ENCODE assay signal across 8 cellular contexts in the genomic region with DNA sequence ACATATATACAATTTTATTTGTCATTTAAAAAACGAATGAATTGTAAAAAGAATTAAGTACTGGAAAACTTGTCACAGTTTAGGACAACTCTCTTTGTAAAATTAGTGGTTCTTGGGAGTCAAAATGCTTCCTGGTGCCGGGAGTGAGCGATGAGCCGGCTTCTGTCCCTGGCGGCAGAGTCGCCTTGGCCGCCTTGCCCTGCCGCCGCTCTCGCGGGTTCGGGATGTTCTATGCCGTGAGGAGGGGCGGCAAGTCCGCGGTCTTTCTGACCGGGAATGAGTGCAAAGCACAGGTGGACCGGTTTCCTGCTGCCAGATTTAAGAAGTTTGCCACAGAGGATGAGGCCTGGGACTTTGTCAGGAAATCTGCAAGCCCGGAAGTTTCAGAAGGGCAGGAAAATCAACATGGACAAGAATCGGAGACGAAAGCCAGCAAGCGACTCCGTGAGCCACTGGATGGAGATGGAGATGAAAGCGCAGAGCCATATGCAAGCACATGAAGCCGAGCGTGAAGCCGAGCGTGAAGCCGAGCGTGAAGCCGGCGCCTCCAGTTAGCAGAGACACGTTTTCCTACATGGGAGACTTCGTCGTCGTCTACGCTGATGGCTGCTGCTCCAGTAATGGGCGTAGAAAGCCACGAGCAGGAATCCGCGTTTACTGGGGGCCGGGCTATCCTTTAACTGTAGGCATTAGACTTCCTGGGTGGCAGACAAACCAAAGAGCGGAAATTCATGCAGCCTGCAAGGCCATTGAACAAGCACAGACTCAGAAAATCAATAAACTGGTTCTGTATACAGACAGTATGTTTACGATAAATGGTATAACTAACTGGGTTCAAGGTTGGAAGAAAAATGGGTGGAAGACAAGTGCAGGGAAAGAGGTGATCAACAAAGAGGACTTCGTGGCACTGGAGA. TPM values are rescaled to one million over a fixed set of nuclear protein-coding genes. Genes with fewer than 3 reads are reported as not detected.
A peak's percentile ranks its signal among the peaks of the same experiment; 100 is the strongest.
DNase-seq lines count a peak whose midpoint lies in the region; ATAC-seq, FAIRE-seq and TF ChIP-seq lines count a peak whose summit lies in the region.
"Not testable (repeated sequence)": the region's sequence is repeated elsewhere in the genome, so short reads cannot be mapped to it uniquely, and the experiment has no call there.

No MANE protein-coding gene starts in this region.

- H3K27ac ChIP-seq in endothelial cell of umbilical vein (ENCODE audit: insufficient read depth, low read depth, low read length); HepG2 (ENCODE audit: extremely low read length, insufficient read depth, low read length); neuronal stem cell (replicated peaks; ENCODE audit: low read length): not testable (repeated sequence)
- peak overlapping the region in 1 of 2 donors; percentile 7 for H3K27ac ChIP-seq in testis

- not testable (repeated sequence) for H3K4me1 ChIP-seq in endothelial cell of umbilical vein (ENCODE audit: control insufficient read depth, extremely low read depth, insufficient read depth, low read length); neuronal stem cell (ENCODE audit: control insufficient read depth in 2 of 2, insufficient read depth in 1 of 2, low read depth in 1 of 2, low read length in 2 of 2); testis
- peaks cover 12% of the 10 kb centered on the region; the same call in 1 of the 2 replicates for H3K4me1 ChIP-seq in HepG2 (ENCODE audit: insufficient read depth, low read length)

- not testable (repeated sequence) for H3K4me2 ChIP-seq in endothelial cell of umbilical vein (ENCODE audit: insufficient read depth, low read length); neuronal stem cell (ENCODE audit: insufficient read depth, low read length, poor library complexity, severe bottlenecking)
- peak overlapping the region; percentile 39; the same call in 1 of the 2 replicates for H3K4me2 ChIP-seq in HepG2 (ENCODE audit: low read depth, low read length)

- intact Hi-C loops in endothelial cell of umbilical vein (cut with micrococcal nuclease); HepG2 (cut with micrococcal nuclease; ENCODE audit: unreplicated experiment); testis (cut with DNase I; ENCODE audit: low total_unique reads): not testable (repeated sequence)

- H2AFZ ChIP-seq in endothelial cell of umbilical vein (ENCODE audit: low read depth, low read length): peak overlapping the region; percentile 18
- H2AFZ ChIP-seq in HepG2 (ENCODE audit: low read length); neuronal stem cell (ENCODE audit: low read length): not testable (repeated sequence)

- H3K4me3 ChIP-seq in endothelial cell of umbilical vein (replicated peaks in 1 of 3; ENCODE audit: insufficient read depth in 1 of 3, low read depth in 1 of 3, low read length in 3 of 3); HepG2 (replicated peaks in 1 of 3; ENCODE audit: insufficient read depth in 1 of 3, low read depth in 2 of 3, low read length in 3 of 3); neuronal stem cell (ENCODE audit: low read length in 2 of 2): not testable (repeated sequence)
- H3K4me3 ChIP-seq in testis: peak overlapping the region; percentile 18 to 34

- not testable (repeated sequence) for TF ChIP-seq POLR2A in endothelial cell of umbilical vein (IDR thresholded peaks at IDR 0.05; ENCODE audit: low read depth, low read length); HepG2 (IDR thresholded peaks at IDR 0.05; ENCODE audit: insufficient read depth in 1 of 2, low read depth in 2 of 2, low read length in 2 of 2); testis (IDR thresholded peaks at IDR 0.05)

- not testable (repeated sequence) for H3K9me3 ChIP-seq in endothelial cell of umbilical vein (replicated peaks; ENCODE audit: control insufficient read depth, insufficient read depth, low read length); HepG2 (ENCODE audit: low read length); neuronal stem cell (replicated peaks in 1 of 2; ENCODE audit: control insufficient read depth in 2 of 2, insufficient read depth in 1 of 2, low read depth in 1 of 2, low read length in 2 of 2); testis

- not testable (repeated sequence) for H2BK15ac ChIP-seq in neuronal stem cell (ENCODE audit: low read length)

- not testable (repeated sequence) for H3K14ac ChIP-seq in neuronal stem cell (ENCODE audit: low read length)

- not testable (repeated sequence) for H3K79me1 ChIP-seq in neuronal stem cell (ENCODE audit: low read depth, low read length)

- not testable (repeated sequence) for H4K20me1 ChIP-seq in endothelial cell of umbilical vein (replicated peaks; ENCODE audit: control insufficient read depth, extremely low read depth, insufficient read depth, low read length); HepG2 (ENCODE audit: insufficient read depth, low read length)

- TF ChIP-seq CTCF in endothelial cell of umbilical vein (IDR thresholded peaks at IDR 0.05; ENCODE audit: extremely low read depth in 1 of 2, insufficient read depth in 1 of 2, low read depth in 1 of 2, low read length in 2 of 2); HepG2 (CRISPR knock-in tag; IDR thresholded peaks at IDR 0.05); testis (IDR thresholded peaks at IDR 0.05): not testable (repeated sequence)

- not testable (repeated sequence) for TF ChIP-seq EP300 in HepG2 (IDR thresholded peaks at IDR 0.05; ENCODE audit: low read depth in 2 of 2, low read length in 2 of 2); HepG2 (CRISPR knock-in tag; IDR thresholded peaks at IDR 0.05; ENCODE audit: borderline replicate concordance)

- not testable (repeated sequence) for BruUV-seq in endothelial cell of umbilical vein (replicated peaks; lab: Mats Ljungman, UMichigan); HepG2 (replicated peaks; lab: Mats Ljungman, UMichigan)

- H3K79me2 ChIP-seq in endothelial cell of umbilical vein (ENCODE audit: control insufficient read depth, insufficient read depth, low read length); HepG2 (ENCODE audit: insufficient read depth, low read length): not testable (repeated sequence)

- not testable (repeated sequence) for FAIRE-seq in endothelial cell of umbilical vein (lab: Jason Lieb, UNC); HepG2 (lab: Jason Lieb, UNC)

- H3K9me1 ChIP-seq in endothelial cell of umbilical vein (replicated peaks; ENCODE audit: control insufficient read depth, extremely low read depth, insufficient read depth, low read length): not testable (repeated sequence)

- not testable (repeated sequence) for H2AK5ac ChIP-seq in neuronal stem cell (ENCODE audit: low read depth, low read length)

- H3K18ac ChIP-seq in neuronal stem cell (ENCODE audit: low read length): peak overlapping the region; percentile 83

- in situ Hi-C loops in HepG2 (cut with HindIII; ENCODE audit: extremely low pct_ligation_motif_present, low pct_unique_long_range_greater_than_20kb): not testable (repeated sequence)

- not testable (repeated sequence) for H4K8ac ChIP-seq in neuronal stem cell (ENCODE audit: low read depth, low read length)

- H3K23ac ChIP-seq in neuronal stem cell (ENCODE audit: low read depth, low read length, poor library complexity): not testable (repeated sequence)

- not testable (repeated sequence) for H3K27me3 ChIP-seq in endothelial cell of umbilical vein (ENCODE audit: control insufficient read depth in 2 of 2, insufficient read depth in 2 of 2, low read length in 2 of 2); HepG2 (ENCODE audit: control insufficient read depth in 1 of 2, insufficient read depth in 2 of 2, low read length in 2 of 2); neuronal stem cell (ENCODE audit: control insufficient read depth in 3 of 3, insufficient read depth in 3 of 3, low read depth in 1 of 3, low read length in 3 of 3); testis

- CTCF ChIA-PET in endothelial cell of umbilical vein (lab: Charles Lee); HepG2 (lab: Yijun Ruan, JAX; ENCODE audit: low intra/inter-chr PET ratio, low total read pairs): not testable (repeated sequence)

- H3K4ac ChIP-seq in neuronal stem cell (ENCODE audit: low read length): not testable (repeated sequence)

- TF ChIP-seq RAD21 in HepG2 (CRISPR knock-in tag; IDR thresholded peaks at IDR 0.05): not testable (repeated sequence)

- H2BK5ac ChIP-seq in neuronal stem cell (ENCODE audit: low read length): not testable (repeated sequence)

- H3K36me3 ChIP-seq in endothelial cell of umbilical vein (ENCODE audit: control insufficient read depth in 2 of 2, extremely low read depth in 1 of 2, insufficient read depth in 2 of 2, low read length in 2 of 2); HepG2 (replicated peaks in 1 of 2; ENCODE audit: control insufficient read depth in 1 of 2, insufficient read depth in 2 of 2, low read length in 2 of 2); neuronal stem cell (replicated peaks in 1 of 2; ENCODE audit: control insufficient read depth in 2 of 2, insufficient read depth in 2 of 2, low read length in 2 of 2); testis (ENCODE audit: low read depth, missing control alignments): not testable (repeated sequence)

- ATAC-seq in SK-N-SH treated with all-trans-retinoic acid at 6 μM for 48 hours (peak; percentile 84), HepG2 (peak; percentile 84)

- dilution Hi-C loops in endothelial cell of umbilical vein (cut with MboI; ENCODE audit: extremely low pct_ligation_motif_present, low sequenced_read_pairs): not testable (repeated sequence)

- H3K9ac ChIP-seq in endothelial cell of umbilical vein (replicated peaks; ENCODE audit: extremely low read depth, insufficient read depth, low read length); HepG2 (ENCODE audit: insufficient read depth, low read depth, low read length); neuronal stem cell (ENCODE audit: low read depth, low read length, poor library complexity): not testable (repeated sequence)

- not testable (repeated sequence) for H2BK120ac ChIP-seq in neuronal stem cell (ENCODE audit: low read depth, low read length)

- not testable (repeated sequence) for H2BK12ac ChIP-seq in neuronal stem cell (ENCODE audit: low read length)

- POLR2A ChIA-PET in endothelial cell of umbilical vein (lab: Charles Lee); HepG2 (lab: Yijun Ruan, JAX): not testable (repeated sequence)

- DNase-seq in ELF-1 (ENCODE audit: low read depth, low spot score): peak; percentile 53
- DNase-seq in NCI-H1092 (lab: John Stamatoyannopoulos, UW): peak; percentile 19
- peak; percentile 7 for DNase-seq in astrocyte of the hippocampus (ENCODE audit: low read depth, low spot score)
- DNase-seq in endothelial cell of umbilical vein (ENCODE audit: low read depth, low spot score); neuronal stem cell (ENCODE audit: low spot score); testis: not testable (repeated sequence)
- peak; percentile 17 for DNase-seq in HepG2 (ENCODE audit: low spot score)

- 49% methylated on average over 26 of the region's 45 CpGs for WGBS in HepG2 (ENCODE audit: low lambda C conversion rate)
- WGBS in neuronal stem cell (ENCODE audit: extremely low coverage in 2 of 2, insufficient read length in 2 of 2, insufficient replicate concordance in 1 of 2), 2 donors: no CpG with 5 or more reads among the region's 45 CpGs
- 31 to 38% methylated on average over 25 to 45 of the region's 45 CpGs for WGBS in testis, 2 donors

- H4K91ac ChIP-seq in neuronal stem cell (ENCODE audit: low read depth, low read length, poor library complexity): not testable (repeated sequence)

RNA-seq across cellular contexts. Expression of a gene that starts 6.5 kb away (rescaled TPM):
- total RNA-seq in endothelial cell of umbilical vein (0.27 and 2.9 TPM in 2 replicates), HepG2 (2016; rRNA removed; fragmentation: Illumina TruSeq; extraction: Trizol) (0.09 TPM in 1 of 2 replicates, not detected in the other), testis (100 to 1,000 TPM in 1 of 2 donors, 10 to 100 TPM in 1; 97.8 to 144 TPM)
- polyA plus RNA-seq in endothelial cell of umbilical vein (5.9 and 7.4 TPM in 2 replicates), HepG2 (2011; rRNA removed) (not detected in 2 replicates), testis (ENCODE audit: insufficient read depth, low read depth, low replicate concordance) (8.9 TPM)
- polyA plus RNA-seq in endothelial cell of umbilical vein (2011; cell fraction: cytosol; rRNA removed): 0.48 and 1.0 TPM in 2 replicates
- 53.4 and 74.5 TPM in 2 replicates for polyA plus RNA-seq in endothelial cell of umbilical vein (2011; cell fraction: nucleus; rRNA removed)
- 4.3 and 6.2 TPM in 2 replicates for polyA plus RNA-seq in endothelial cell of umbilical vein (2012)
- 30.6 and 37.0 TPM in 2 replicates for polyA minus RNA-seq in endothelial cell of umbilical vein
- polyA minus RNA-seq in endothelial cell of umbilical vein (2011; cell fraction: cytosol; rRNA and poly(A)+ RNA removed): 1.1 TPM
- polyA minus RNA-seq in endothelial cell of umbilical vein (2011; cell fraction: nucleus; rRNA and poly(A)+ RNA removed): 84.5 and 117 TPM in 2 replicates
- total RNA-seq in HepG2 (2016; cell fraction: cytosol; rRNA removed; fragmentation: Illumina TruSeq; extraction: Trizol; ENCODE audit: low read depth): not detected in 2 replicates
- total RNA-seq in HepG2 (2016; cell fraction: insoluble cytoplasmic fraction; rRNA removed; fragmentation: Illumina TruSeq; extraction: Trizol): 0.02 TPM in 1 of 2 replicates, not detected in the other
- total RNA-seq in HepG2 (2016; cell fraction: membrane; rRNA removed; fragmentation: Illumina TruSeq; extraction: Trizol): not detected in 2 replicates
- total RNA-seq in HepG2 (2016; cell fraction: nucleus; rRNA removed; fragmentation: Illumina TruSeq; extraction: Trizol): 0.09 and 0.31 TPM in 2 replicates
- polyA plus RNA-seq in HepG2 (2011; cell fraction: cytosol; rRNA removed): not detected in 2 replicates
- 0.02 and 0.07 TPM in 2 replicates for polyA plus RNA-seq in HepG2 (2011; cell fraction: nucleus; rRNA removed)
- not detected in 2 replicates for polyA plus RNA-seq in HepG2 (2012)
- not detected in 2 replicates for polyA plus RNA-seq in HepG2 (2016; cell fraction: cytosol; fragmentation: Illumina TruSeq; extraction: Trizol; ENCODE audit: low read depth)
- polyA plus RNA-seq in HepG2 (2016; cell fraction: insoluble cytoplasmic fraction; fragmentation: Illumina TruSeq; extraction: Trizol; ENCODE audit: low read depth): not detected in 2 replicates
- not detected in 2 replicates for polyA plus RNA-seq in HepG2 (2016; cell fraction: membrane; fragmentation: Illumina TruSeq; extraction: Trizol; ENCODE audit: low read depth)
- not detected in 2 replicates for polyA plus RNA-seq in HepG2 (2016; cell fraction: nucleus; fragmentation: Illumina TruSeq; extraction: Trizol; ENCODE audit: insufficient read depth, low read depth)
- polyA minus RNA-seq in HepG2 (2011; rRNA and poly(A)+ RNA removed; ENCODE audit: low replicate concordance): 0.06 and 1.8 TPM in 2 replicates
- polyA minus RNA-seq in HepG2 (2011; cell fraction: cytosol; rRNA and poly(A)+ RNA removed): not detected in 2 replicates
- polyA minus RNA-seq in HepG2 (2011; cell fraction: nucleus; rRNA and poly(A)+ RNA removed): 0.13 and 0.37 TPM in 2 replicates
- 0.77 TPM for polyA plus RNA-seq in neuronal stem cell (2013, experiment 1 of 2)
- 0.76 TPM for polyA plus RNA-seq in neuronal stem cell (2013, experiment 2 of 2)

RNA-seq across cellular contexts. Expression of a gene that starts 29.9 kb away (rescaled TPM):
- 5.1 and 5.7 TPM in 2 replicates for total RNA-seq in endothelial cell of umbilical vein
- 0.68 and 0.77 TPM in 2 replicates for polyA plus RNA-seq in endothelial cell of umbilical vein
- polyA plus RNA-seq in endothelial cell of umbilical vein (2011; cell fraction: cytosol; rRNA removed): 0.58 and 1.2 TPM in 2 replicates
- 1.5 and 1.7 TPM in 2 replicates for polyA plus RNA-seq in endothelial cell of umbilical vein (2011; cell fraction: nucleus; rRNA removed)
- 2.0 and 2.2 TPM in 2 replicates for polyA plus RNA-seq in endothelial cell of umbilical vein (2012)
- 4.2 and 4.8 TPM in 2 replicates for polyA minus RNA-seq in endothelial cell of umbilical vein
- polyA minus RNA-seq in endothelial cell of umbilical vein (2011; cell fraction: cytosol; rRNA and poly(A)+ RNA removed): 1.2 TPM
- polyA minus RNA-seq in endothelial cell of umbilical vein (2011; cell fraction: nucleus; rRNA and poly(A)+ RNA removed): 5.4 TPM in 2 replicates
- 3.5 and 4.3 TPM in 2 replicates for total RNA-seq in HepG2 (2016; rRNA removed; fragmentation: Illumina TruSeq; extraction: Trizol)
- total RNA-seq in HepG2 (2016; cell fraction: cytosol; rRNA removed; fragmentation: Illumina TruSeq; extraction: Trizol; ENCODE audit: low read depth): 0.44 and 0.61 TPM in 2 replicates
- total RNA-seq in HepG2 (2016; cell fraction: insoluble cytoplasmic fraction; rRNA removed; fragmentation: Illumina TruSeq; extraction: Trizol): 3.4 and 4.0 TPM in 2 replicates
- 0.90 and 1.1 TPM in 2 replicates for total RNA-seq in HepG2 (2016; cell fraction: membrane; rRNA removed; fragmentation: Illumina TruSeq; extraction: Trizol)
- 4.5 and 4.6 TPM in 2 replicates for total RNA-seq in HepG2 (2016; cell fraction: nucleus; rRNA removed; fragmentation: Illumina TruSeq; extraction: Trizol)
- 0.67 and 0.75 TPM in 2 replicates for polyA plus RNA-seq in HepG2 (2011; rRNA removed)
- polyA plus RNA-seq in HepG2 (2011; cell fraction: cytosol; rRNA removed): 0.19 and 0.35 TPM in 2 replicates
- 0.93 and 1.0 TPM in 2 replicates for polyA plus RNA-seq in HepG2 (2011; cell fraction: nucleus; rRNA removed)
- polyA plus RNA-seq in HepG2 (2012): 1.2 and 1.4 TPM in 2 replicates
- polyA plus RNA-seq in HepG2 (2016; cell fraction: cytosol; fragmentation: Illumina TruSeq; extraction: Trizol; ENCODE audit: low read depth): 0.16 TPM in 1 of 2 replicates, not detected in the other
- polyA plus RNA-seq in HepG2 (2016; cell fraction: insoluble cytoplasmic fraction; fragmentation: Illumina TruSeq; extraction: Trizol; ENCODE audit: low read depth): 1.9 and 2.4 TPM in 2 replicates
- 0.13 and 0.15 TPM in 2 replicates for polyA plus RNA-seq in HepG2 (2016; cell fraction: membrane; fragmentation: Illumina TruSeq; extraction: Trizol; ENCODE audit: low read depth)
- 1.7 and 1.9 TPM in 2 replicates for polyA plus RNA-seq in HepG2 (2016; cell fraction: nucleus; fragmentation: Illumina TruSeq; extraction: Trizol; ENCODE audit: insufficient read depth, low read depth)
- 1.6 and 1.8 TPM in 2 replicates for polyA minus RNA-seq in HepG2 (2011; rRNA and poly(A)+ RNA removed; ENCODE audit: low replicate concordance)
- 2.1 and 3.1 TPM in 2 replicates for polyA minus RNA-seq in HepG2 (2011; cell fraction: cytosol; rRNA and poly(A)+ RNA removed)
- polyA minus RNA-seq in HepG2 (2011; cell fraction: nucleus; rRNA and poly(A)+ RNA removed): 7.1 and 9.6 TPM in 2 replicates
- polyA plus RNA-seq in neuronal stem cell (2013, experiment 1 of 2): 4.3 TPM
- polyA plus RNA-seq in neuronal stem cell (2013, experiment 2 of 2): 4.1 TPM
- 10 to 100 TPM; 17.3 to 17.8 TPM for total RNA-seq in testis
- polyA plus RNA-seq in testis (ENCODE audit: insufficient read depth, low read depth, low replicate concordance): 5.6 TPM

Comparison
In these comparisons a context has a peak if more than half of its experiments do, and no peak if none do; other contexts are left out.
1. RNA of a gene that starts 6.5 kb away (total RNA-seq): 97.8 to 144 TPM in testis; 0.27 to 2.9 TPM in endothelial cell of umbilical vein and 0.02 to 0.31 TPM in HepG2; every median in the first group is over 10 times any median in the second.